ENCODE assay signal across 16 cellular contexts in the genomic region with DNA sequence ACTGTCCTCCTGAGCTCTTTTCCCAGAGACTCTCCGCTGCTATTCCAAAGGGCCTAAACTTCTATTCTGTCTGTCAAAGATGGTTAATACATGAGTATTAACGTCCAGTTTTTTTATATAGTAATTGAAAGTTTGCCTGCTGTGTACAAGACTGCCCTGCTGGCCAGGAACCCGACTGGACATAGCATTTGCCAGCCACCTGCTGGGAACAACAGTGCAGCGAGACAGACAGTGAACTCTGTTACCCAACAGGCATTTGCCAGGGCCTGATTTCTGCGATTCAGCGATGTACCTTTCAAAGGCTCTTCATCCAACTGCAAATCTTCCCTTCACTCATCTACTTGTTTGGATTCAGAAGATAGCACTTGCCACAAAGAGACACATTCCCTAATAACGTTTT.
"Had no signal": no experiment of that assay in that cellular context is flagged by ENCODE, and none has a peak within 500 bp of the region (broad histone marks: within the 10 kb centered on the region; RNA-seq: fewer than 3 reads in every experiment).

No MANE protein-coding gene starts in this region.

- DNase-seq: activated B cell treated with CpG ODN at 0.5 μM for 24 hours; activated naive CD4-positive, alpha-beta T cell treated with Interleukin-2 at 50 U/mL for 16 hours; activated T-cell treated with anti-CD3 and anti-CD28 coated beads for 4 hours; activated T-cell treated with anti-CD3 and anti-CD28 coated beads, Interleukin-2, amount 50 U/mL, for 72 hours; dorsolateral prefrontal cortex; effector memory CD4-positive, alpha-beta T cell; islet precursor cell; left ventricle myocardium superior; mammary epithelial cell; naive B cell; right cardiac atrium; spleen; stimulated activated naive CD4-positive, alpha-beta T cell treated with Interleukin-2 at 50 U/mL for 16 hours; testis; transverse colon had no signal

- H3K27me3 Mint-ChIP-seq: activated B cell treated with CpG ODN at 0.5 μM for 24 hours, naive B cell had no signal

- H3K27ac ChIP-seq: dorsolateral prefrontal cortex, spleen, testis, transverse colon had no signal

- H3K9me3 ChIP-seq: spleen, testis, transverse colon had no signal

- H3K4me3 Mint-ChIP-seq: activated B cell treated with CpG ODN at 0.5 μM for 24 hours; activated T-cell treated with anti-CD3 and anti-CD28 coated beads, Interleukin-2, amount 50 U/mL, for 72 hours; central memory CD8-positive, alpha-beta T cell had no signal

- H3K9me3 Mint-ChIP-seq: activated B cell treated with CpG ODN at 0.5 μM for 24 hours; central memory CD8-positive, alpha-beta T cell; naive B cell had no signal

- H3K27me3 ChIP-seq: spleen, testis, transverse colon had no signal

- ATAC-seq: left ventricle myocardium superior, right cardiac atrium had no signal

- H3K4me1 ChIP-seq: testis had no signal

- H3K36me3 Mint-ChIP-seq: naive B cell had no signal

- H3K27ac Mint-ChIP-seq: activated B cell treated with CpG ODN at 0.5 μM for 24 hours had no signal

- H3K36me3 ChIP-seq: spleen, transverse colon had no signal

- H3K4me3 ChIP-seq: dorsolateral prefrontal cortex, spleen, testis, transverse colon had no signal
